19 cellular contexts compared by ENCODE assay signal in genomic region chr1:25427696-25428095, GRCh38. TPM values are rescaled to one million over a fixed set of nuclear protein-coding genes. Genes with fewer than 3 reads are reported as not detected.
DNase-seq lines count a peak whose midpoint lies in the region; ATAC-seq and TF ChIP-seq lines count a peak whose summit lies in the region.
"Had no signal": no experiment of that assay in that cellular context is flagged by ENCODE, and none has a peak within 500 bp of the region (broad histone marks: within the 10 kb centered on the region; RNA-seq: fewer than 3 reads in every experiment).

No MANE protein-coding gene starts in this region.

- H3K36me3 Mint-ChIP-seq in CD4-positive, alpha-beta memory T cell, result peaks cover 0 to 11% of the 10 kb centered on the region in 2 donors
- H3K36me3 Mint-ChIP-seq in IgD-negative memory B cell (no peaks in the 10 kb centered on the region), neural progenitor cell (no peaks in the 10 kb centered on the region)
- no peaks in the 10 kb centered on the region for H3K36me3 Mint-ChIP-seq in dendritic cell treated with granulocyte-macrophage colony-stimulating factor and Interleukin-4, amounts not matched to agents 40 ng/mL and 50 ng/mL, for 4 days (ENCODE audit: low read depth)

- no peaks in the 10 kb centered on the region for H3K27me3 ChIP-seq in CD4-positive, alpha-beta memory T cell (ENCODE audit: insufficient read depth, low read length)
- peaks cover 22% of the 10 kb centered on the region for H3K27me3 ChIP-seq in neural progenitor cell
- no peaks in the 10 kb centered on the region for H3K27me3 ChIP-seq in dorsolateral prefrontal cortex
- H3K27me3 ChIP-seq in upper lobe of left lung, result no peaks in the 10 kb centered on the region
- H3K27me3 ChIP-seq: BLaER1, SJSA1 had no signal

- H4K20me1 ChIP-seq in neural progenitor cell (ENCODE audit: low read depth), result peaks cover 14% of the 10 kb centered on the region

- H3K9ac ChIP-seq in neural progenitor cell, result no peak overlapping the region
- H3K9ac ChIP-seq: BLaER1 had no signal

- no peaks in the 10 kb centered on the region for H3K9me3 ChIP-seq in CD4-positive, alpha-beta memory T cell (ENCODE audit: control insufficient read depth in 1 of 2, low read length in 2 of 2)
- H3K9me3 ChIP-seq in neural progenitor cell (ENCODE audit: low read depth), result no peaks in the 10 kb centered on the region
- no peaks in the 10 kb centered on the region for H3K9me3 ChIP-seq in upper lobe of left lung
- H3K9me3 ChIP-seq: BLaER1, SJSA1 had no signal

- no peak overlapping the region for H3K4me3 ChIP-seq in CD4-positive, alpha-beta memory T cell (ENCODE audit: low read length in 2 of 2)
- H3K4me3 ChIP-seq in neural progenitor cell, result no peak overlapping the region
- no peak overlapping the region for H3K4me3 ChIP-seq in dorsolateral prefrontal cortex
- no peak overlapping the region for H3K4me3 ChIP-seq in upper lobe of left lung
- H3K4me3 ChIP-seq: BLaER1, SJSA1 had no signal

- no peak overlapping the region for H2AFZ ChIP-seq in neural progenitor cell (replicated peaks)

- no peak for TF ChIP-seq POLR2A in upper lobe of left lung (IDR thresholded peaks at IDR 0.05)

- H3F3A ChIP-seq in neural progenitor cell (ENCODE audit: low read depth), result no peaks in the 10 kb centered on the region

- TF ChIP-seq EP300 in upper lobe of left lung (IDR thresholded peaks at IDR 0.05), result no peak

- CTCF ChIA-PET in CD4-positive, alpha-beta memory T cell (lab: Charles Lee; ENCODE audit: partially characterized antibody), result interaction anchor here (1.3 to 1.5 kb wide), 2 partner anchors 93 to 806 kb away, joined by 3 read pairs; partner anchors contain the start of gene CEP85

- no peak overlapping the region for H3K4me2 ChIP-seq in neural progenitor cell
- H3K4me2 ChIP-seq: BLaER1 had no signal

- peaks cover 14% of the 10 kb centered on the region for H3K79me2 ChIP-seq in neural progenitor cell (ENCODE audit: low read depth)

- H3K27ac ChIP-seq in CD4-positive, alpha-beta memory T cell (ENCODE audit: low read depth, low read length), result no peak overlapping the region
- H3K27ac ChIP-seq in neural progenitor cell (no peak overlapping the region), dorsolateral prefrontal cortex (no peak overlapping the region), upper lobe of left lung (no peak overlapping the region)
- H3K27ac ChIP-seq: BLaER1, SJSA1 had no signal

- intact Hi-C loops in CD4-positive, alpha-beta memory T cell (cut with micrococcal nuclease), result no loop called here
- intact Hi-C loops in dendritic cell treated with granulocyte-macrophage colony-stimulating factor and Interleukin-4, amounts not matched to agents 40 ng/mL and 50 ng/mL, for 4 days (cut with micrococcal nuclease), result no loop called here
- intact Hi-C loops in dorsolateral prefrontal cortex (cut with DNase I), result loop anchor here in 1 of 2 donors (10.0 kb wide), 1 partner anchor 87 kb away; no protein-coding TSS in a partner anchor

- peaks cover 17% of the 10 kb centered on the region for H3K4me1 ChIP-seq in CD4-positive, alpha-beta memory T cell (ENCODE audit: insufficient read depth, low read length)
- H3K4me1 ChIP-seq in neural progenitor cell (peaks cover 9% of the 10 kb centered on the region), upper lobe of left lung (peaks cover 9 to 22% (median 14%) of the 10 kb centered on the region in 4 donors)

- H3K4me3 Mint-ChIP-seq in CD4-positive, alpha-beta memory T cell, result no peak overlapping the region
- H3K4me3 Mint-ChIP-seq in IgD-negative memory B cell (peak overlapping the region in 1 of 4 donors; percentile 100), neural progenitor cell (peak overlapping the region; percentile 42)
- no peak overlapping the region for H3K4me3 Mint-ChIP-seq in dendritic cell treated with granulocyte-macrophage colony-stimulating factor and Interleukin-4, amounts not matched to agents 40 ng/mL and 50 ng/mL, for 4 days

- POLR2A ChIA-PET in CD4-positive, alpha-beta memory T cell (lab: Charles Lee; ENCODE audit: partially characterized antibody), result interaction anchor here (0.6 kb wide), 1 partner anchor 9 kb away, joined by 3 read pairs; no protein-coding TSS in a partner anchor

- ATAC-seq in GM19395 (IDR thresholded peaks at IDR 0.05; ENCODE audit: unreplicated experiment), result no peak
- no peak for ATAC-seq in upper lobe of left lung (ENCODE audit: low FRiP score in 2 of 2)
- ATAC-seq: CD8-positive, alpha-beta T cell; HCT116; Right ventricle myocardium inferior had no signal

- H3K27me3 Mint-ChIP-seq in CD4-positive, alpha-beta memory T cell, result no peaks in the 10 kb centered on the region
- H3K27me3 Mint-ChIP-seq in IgD-negative memory B cell (no peaks in the 10 kb centered on the region), neural progenitor cell (ENCODE audit: insufficient read depth, low read depth) (peaks cover 13% of the 10 kb centered on the region)
- peaks cover 4% of the 10 kb centered on the region for H3K27me3 Mint-ChIP-seq in dendritic cell treated with granulocyte-macrophage colony-stimulating factor and Interleukin-4, amounts not matched to agents 40 ng/mL and 50 ng/mL, for 4 days

- peaks cover 9 to 24% (median 16%) of the 10 kb centered on the region in 4 donors for H3K4me1 Mint-ChIP-seq in CD4-positive, alpha-beta memory T cell
- H3K4me1 Mint-ChIP-seq in IgD-negative memory B cell (peaks cover 6 to 16% (median 16%) of the 10 kb centered on the region in 3 donors), neural progenitor cell (peaks cover 26% of the 10 kb centered on the region)
- peaks cover 8% of the 10 kb centered on the region for H3K4me1 Mint-ChIP-seq in dendritic cell treated with granulocyte-macrophage colony-stimulating factor and Interleukin-4, amounts not matched to agents 40 ng/mL and 50 ng/mL, for 4 days (ENCODE audit: low read depth)

- peak overlapping the region in 4 of 7 donors; percentile 2 to 61 (median 32) for H3K27ac Mint-ChIP-seq in CD4-positive, alpha-beta memory T cell
- peak overlapping the region in 2 of 3 donors; percentile 14 to 26 for H3K27ac Mint-ChIP-seq in IgD-negative memory B cell
- peak overlapping the region; percentile 5 for H3K27ac Mint-ChIP-seq in dendritic cell treated with granulocyte-macrophage colony-stimulating factor and Interleukin-4, amounts not matched to agents 40 ng/mL and 50 ng/mL, for 4 days
- H3K27ac Mint-ChIP-seq in neural progenitor cell, result peak overlapping the region; percentile 75
- H3K27ac Mint-ChIP-seq: CD8-positive, alpha-beta T cell had no signal

- WGBS in upper lobe of left lung, 2 donors, result 100% methylated on average over 1 of the region's 1 CpG

- no peaks in the 10 kb centered on the region for H3K36me3 ChIP-seq in CD4-positive, alpha-beta memory T cell (ENCODE audit: insufficient read depth, low read length)
- H3K36me3 ChIP-seq in neural progenitor cell (no peaks in the 10 kb centered on the region), upper lobe of left lung (no peaks in the 10 kb centered on the region)
- H3K36me3 ChIP-seq: BLaER1 had no signal

- no peak for DNase-seq in CD4-positive, alpha-beta memory T cell
- DNase-seq in neural progenitor cell (ENCODE audit: low spot score) (no peak), dorsolateral prefrontal cortex (no peak), upper lobe of left lung (no peak)
- DNase-seq: CD8-positive, alpha-beta T cell; DND-41; NCI-H1417; NCI-H1694 treated with DMSO at 0.1 percent for 48 hours; NCI-H2081 treated with DMSO at 0.1 percent for 48 hours; NCI-H2171 treated with DMSO at 0.1 percent for 48 hours; NCI-H446 treated with DMSO at 0.1 percent for 48 hours; NCI-H526 treated with DMSO at 0.1 percent for 48 hours had no signal

- TF ChIP-seq CTCF in neural progenitor cell (IDR thresholded peaks at IDR 0.05), result no peak
- no peak for TF ChIP-seq CTCF in dorsolateral prefrontal cortex (IDR thresholded peaks at IDR 0.05 in 54 of 56, conservative IDR thresholded peaks at IDR 0.05 in 2 of 56; ENCODE audit: low read depth in 1 of 56, partially characterized antibody in 56 of 56)
- TF ChIP-seq CTCF in upper lobe of left lung (IDR thresholded peaks at IDR 0.05), result no peak

- H3K9me3 Mint-ChIP-seq in CD4-positive, alpha-beta memory T cell, result peaks cover 0 to 4% (median 0%) of the 10 kb centered on the region in 8 donors
- H3K9me3 Mint-ChIP-seq in IgD-negative memory B cell (no peaks in the 10 kb centered on the region), neural progenitor cell (no peaks in the 10 kb centered on the region)
- no peaks in the 10 kb centered on the region for H3K9me3 Mint-ChIP-seq in dendritic cell treated with granulocyte-macrophage colony-stimulating factor and Interleukin-4, amounts not matched to agents 40 ng/mL and 50 ng/mL, for 4 days
- H3K9me3 Mint-ChIP-seq: CD8-positive, alpha-beta T cell had no signal

RNA-seq across cellular contexts. Expression of gene MACO1, which starts 3.0 kb away (rescaled TPM):
- total RNA-seq in CD4-positive, alpha-beta memory T cell, result 10 to 100 TPM; 20.6 TPM
- 1 to 10 TPM; 3.1 to 8.4 TPM for polyA plus RNA-seq in CD4-positive, alpha-beta memory T cell
- 8.3 TPM for polyA plus RNA-seq in IgD-negative memory B cell
- total RNA-seq in neural progenitor cell (ENCODE audit: low replicate concordance), result 14.8 and 17.7 TPM in 2 replicates
- 10 to 100 TPM; 18.5 to 37.8 (median 29.8) TPM for total RNA-seq in dorsolateral prefrontal cortex
- total RNA-seq in upper lobe of left lung, result 10 to 100 TPM; 12.6 to 27.2 (median 16.9) TPM

RNA-seq across cellular contexts. Expression of gene RHCE, which starts 7.1 kb away (rescaled TPM):
- total RNA-seq in CD4-positive, alpha-beta memory T cell, result not detected
- polyA plus RNA-seq in CD4-positive, alpha-beta memory T cell, result under 1 TPM; 0.31 to 0.61 TPM
- polyA plus RNA-seq in IgD-negative memory B cell, result 0.30 TPM
- total RNA-seq in neural progenitor cell (ENCODE audit: low replicate concordance) (0.22 and 0.43 TPM in 2 replicates), dorsolateral prefrontal cortex (1 to 10 TPM in 96 of 120 experiments, under 1 TPM in 24; 0.41 to 6.2 (median 1.7) TPM), upper lobe of left lung (1 to 10 TPM in 3 of 6 donors, under 1 TPM in 2, not detected in 1; 0.34 to 2.4 (median 2.1) TPM)

Comparison
In these comparisons a context has a peak if more than half of its experiments do, and no peak if none do; other contexts are left out.
1. H3K27ac Mint-ChIP-seq: peak in every context shown above with its lines; median percentile 75 in neural progenitor cell; 32 in CD4-positive, alpha-beta memory T cell; 20 in IgD-negative memory B cell; 5 in dendritic cell treated with granulocyte-macrophage colony-stimulating factor and Interleukin-4, amounts not matched to agents 40 ng/mL and 50 ng/mL, for 4 days.